21 cellular contexts compared by ENCODE assay signal in the genomic region with DNA sequence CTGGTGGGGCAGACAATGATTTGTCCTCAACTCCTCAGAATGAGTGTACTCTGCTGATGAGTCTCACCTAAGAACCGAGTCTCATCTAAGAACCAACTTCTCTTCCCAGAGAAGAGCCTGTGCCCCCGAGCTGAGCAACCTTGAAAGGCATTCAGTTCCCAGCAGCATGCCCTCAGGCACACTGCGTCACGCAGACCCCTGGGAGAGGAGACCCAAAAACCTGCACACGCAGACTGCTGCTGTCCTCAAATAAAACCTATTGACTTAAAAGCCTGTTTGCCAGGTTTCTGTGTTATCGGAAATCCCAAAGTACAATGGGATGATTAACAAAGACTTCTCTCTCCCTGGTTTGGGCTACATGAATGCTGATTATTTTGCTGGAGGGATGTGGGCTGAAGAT.
"Had no signal": no experiment of that assay in that cellular context is flagged by ENCODE, and none has a peak within 500 bp of the region (broad histone marks: within the 10 kb centered on the region; RNA-seq: fewer than 3 reads in every experiment).

No MANE protein-coding gene starts in this region.

- H3K4me1 ChIP-seq: pancreas, right lobe of liver, uterus had no signal

- H3K36me3 Mint-ChIP-seq: brain; stimulated activated effector memory CD8-positive, alpha-beta T cell treated with anti-CD3 and anti-CD28 coated beads, Interleukin-12 subunit alpha, Interleukin-12 subunit beta, amount 100 ng/mL, for 72 hours had no signal

- H3K27ac Mint-ChIP-seq: activated naive CD4-positive, alpha-beta T cell treated with anti-CD3 and anti-CD28 coated beads, Interleukin-2, amount 50 U/mL, for 72 hours; brain; memory B cell; nephron progenitor cell; stimulated activated effector memory CD8-positive, alpha-beta T cell treated with anti-CD3 and anti-CD28 coated beads, Interleukin-12 subunit alpha, Interleukin-12 subunit beta, amount 100 ng/mL, for 72 hours; stimulated activated naive CD8-positive, alpha-beta T cell treated with anti-CD3 and anti-CD28 coated beads, Interleukin-15, amount 100 ng/mL, for 72 hours had no signal

- H3K9me3 ChIP-seq: esophagus muscularis mucosa, gastrocnemius medialis, pancreas, right lobe of liver, suprapubic skin, tibial nerve, uterus had no signal

- H3K9me3 Mint-ChIP-seq: brain, memory B cell had no signal

- H3K27me3 ChIP-seq: esophagus muscularis mucosa, gastrocnemius medialis, pancreas, right lobe of liver, suprapubic skin, tibial nerve, uterus had no signal

- H3K27ac ChIP-seq: esophagus muscularis mucosa, gastrocnemius medialis, pancreas, right lobe of liver, suprapubic skin, uterus had no signal

- ATAC-seq: activated naive CD4-positive, alpha-beta T cell treated with anti-CD3 and anti-CD28 coated beads, Interleukin-2, amount 50 U/mL, for 72 hours; gastrocnemius medialis; pancreas; right lobe of liver; stimulated activated effector memory CD8-positive, alpha-beta T cell treated with anti-CD3 and anti-CD28 coated beads, Interleukin-12 subunit alpha, Interleukin-12 subunit beta, amount 100 ng/mL, for 72 hours; stimulated activated naive CD8-positive, alpha-beta T cell treated with anti-CD3 and anti-CD28 coated beads, Interleukin-15, amount 100 ng/mL, for 72 hours had no signal

- H3K27me3 Mint-ChIP-seq: brain had no signal

- DNase-seq: activated gamma-delta T cell treated with Interleukin-2 at 50 U/mL for 16 hours; activated T-cell treated with anti-CD3 and anti-CD28 coated beads, Interleukin-2, amount 50 U/mL, for 1 hour; aorta; caudate nucleus; effector memory CD4-positive, alpha-beta T cell; gastrocnemius medialis; hippocampal formation; nephron progenitor cell; pancreas; right lobe of liver; stimulated activated CD4-positive, alpha-beta T cell treated with anti-CD3 and anti-CD28 coated beads, Interleukin-2, amount 100 ng/mL, for 24 hours; stimulated activated naive CD8-positive, alpha-beta T cell treated with anti-CD3 and anti-CD28 coated beads, Interleukin-15, amount 100 ng/mL, for 72 hours; uterus had no signal

- H3K4me3 Mint-ChIP-seq: brain; memory B cell; nephron progenitor cell; stimulated activated effector memory CD8-positive, alpha-beta T cell treated with anti-CD3 and anti-CD28 coated beads, Interleukin-12 subunit alpha, Interleukin-12 subunit beta, amount 100 ng/mL, for 72 hours; stimulated activated naive CD8-positive, alpha-beta T cell treated with anti-CD3 and anti-CD28 coated beads, Interleukin-15, amount 100 ng/mL, for 72 hours had no signal

- H3K4me3 ChIP-seq: esophagus muscularis mucosa, gastrocnemius medialis, pancreas, right lobe of liver, skin epidermis, suprapubic skin, tibial nerve, uterus had no signal
